14 cellular contexts compared by ENCODE assay signal in genomic region chr20:58424218-58424617, GRCh38. TPM values are rescaled to one million over a fixed set of nuclear protein-coding genes. Genes with fewer than 3 reads are reported as not detected.
A peak's percentile ranks its signal among the peaks of the same experiment; 100 is the strongest.
DNase-seq lines count a peak whose midpoint lies in the region; ATAC-seq and TF ChIP-seq lines count a peak whose summit lies in the region.
"Had no signal": no experiment of that assay in that cellular context is flagged by ENCODE, and none has a peak within 500 bp of the region (broad histone marks: within the 10 kb centered on the region; RNA-seq: fewer than 3 reads in every experiment).

No MANE protein-coding gene starts in this region.

- peak; percentile 38 for DNase-seq in H7
- DNase-seq in WTC11 (ENCODE audit: low spot score): no peak
- peak; percentile 29 for DNase-seq in iPS-NIHi7 (ENCODE audit: extremely low spot score)
- DNase-seq in type B pancreatic cell (ENCODE audit: extremely low spot score, unreplicated experiment): no peak
- DNase-seq in activated CD8-positive, alpha-beta memory T cell treated with anti-CD3 and anti-CD28 coated beads for 24 hours: no peak
- DNase-seq in suprapubic skin (ENCODE audit: low spot score in 2 of 2): no peak
- DNase-seq in prostate gland (ENCODE audit: low spot score): no peak
- DNase-seq: DMS 273 treated with DMSO at 0.1 percent for 48 hours, KG1, NCI-H1092, NCI-H1694 treated with DMSO at 0.1 percent for 48 hours, NCI-H446, NCI-H748 treated with DMSO at 0.1 percent for 48 hours, PC-3 had no signal

- TF ChIP-seq POLR2A in suprapubic skin (IDR thresholded peaks at IDR 0.05) (no peak), prostate gland (IDR thresholded peaks at IDR 0.05) (no peak)

- H3K36me3 Mint-ChIP-seq in WTC11: peaks cover 26% of the 10 kb centered on the region
- peaks cover 22% of the 10 kb centered on the region for H3K36me3 Mint-ChIP-seq in type B pancreatic cell

- peaks cover 39% of the 10 kb centered on the region for H3K4me1 Mint-ChIP-seq in WTC11
- H3K4me1 Mint-ChIP-seq in type B pancreatic cell (ENCODE audit: unreplicated experiment): peaks cover 15% of the 10 kb centered on the region

- no peaks in the 10 kb centered on the region for H3K4me1 ChIP-seq in suprapubic skin
- no peaks in the 10 kb centered on the region for H3K4me1 ChIP-seq in prostate gland (replicated peaks)

- TF ChIP-seq CTCF in WTC11 (IDR thresholded peaks at IDR 0.05) (no peak), type B pancreatic cell (conservative IDR thresholded peaks at IDR 0.05) (no peak), suprapubic skin (IDR thresholded peaks at IDR 0.05) (no peak), prostate gland (IDR thresholded peaks at IDR 0.05) (no peak)

- peak overlapping the region; percentile 71 for H3K27ac Mint-ChIP-seq in WTC11
- H3K27ac Mint-ChIP-seq in type B pancreatic cell: peak overlapping the region; percentile 46

- POLR2A ChIA-PET in WTC11 (lab: Charles Lee): no interaction called here

- no peak for TF ChIP-seq EP300 in suprapubic skin (IDR thresholded peaks at IDR 0.05)

- CTCF ChIA-PET in WTC11 (lab: Charles Lee): interaction anchor here (1.0 kb wide), 1 partner anchor 19 kb away, joined by 3 read pairs; no protein-coding TSS in a partner anchor

- peak; percentile 74 for ATAC-seq in WTC11
- ATAC-seq: PC-3 had no signal

- peaks cover 3% of the 10 kb centered on the region; the same call in 1 of the 2 replicates for H3K36me3 ChIP-seq in H7 (replicated peaks; ENCODE audit: control insufficient read depth, insufficient read depth, low read length)
- peaks cover 30% of the 10 kb centered on the region for H3K36me3 ChIP-seq in suprapubic skin
- no peaks in the 10 kb centered on the region for H3K36me3 ChIP-seq in prostate gland

- H3K27me3 Mint-ChIP-seq in WTC11 (ENCODE audit: low read depth) (no peaks in the 10 kb centered on the region), type B pancreatic cell (no peaks in the 10 kb centered on the region)

- H3K27ac ChIP-seq in suprapubic skin (no peak overlapping the region), prostate gland (no peak overlapping the region)

- WGBS in suprapubic skin: 89% methylated on average over 5 of the region's 5 CpGs
- WGBS in prostate gland: 70% methylated on average over 5 of the region's 5 CpGs

- no peaks in the 10 kb centered on the region for H3K27me3 ChIP-seq in H7 (ENCODE audit: control insufficient read depth, insufficient read depth, low read length)
- H3K27me3 ChIP-seq in suprapubic skin: no peaks in the 10 kb centered on the region
- H3K27me3 ChIP-seq in prostate gland (replicated peaks; ENCODE audit: insufficient read depth): no peaks in the 10 kb centered on the region

- intact Hi-C loops in prostate gland (cut with DNase I): no loop called here

- H3K4me3 Mint-ChIP-seq in WTC11: no peak overlapping the region
- H3K4me3 Mint-ChIP-seq in type B pancreatic cell: no peak overlapping the region

- H3K9me3 ChIP-seq in suprapubic skin (no peaks in the 10 kb centered on the region), prostate gland (no peaks in the 10 kb centered on the region)

- H3K9me3 Mint-ChIP-seq in WTC11: peaks cover 4% of the 10 kb centered on the region; the same call in 1 of the 2 replicates
- H3K9me3 Mint-ChIP-seq in type B pancreatic cell: no peaks in the 10 kb centered on the region

- H3K4me3 ChIP-seq in H7 (ENCODE audit: insufficient read depth, low read depth, low read length) (no peak overlapping the region), suprapubic skin (no peak overlapping the region), prostate gland (no peak overlapping the region)

TF ChIP-seq in WTC11, 78 proteins besides CTCF, POLR2A, EP300 and RAD21:
- TF ChIP-seq, protein P1, sequence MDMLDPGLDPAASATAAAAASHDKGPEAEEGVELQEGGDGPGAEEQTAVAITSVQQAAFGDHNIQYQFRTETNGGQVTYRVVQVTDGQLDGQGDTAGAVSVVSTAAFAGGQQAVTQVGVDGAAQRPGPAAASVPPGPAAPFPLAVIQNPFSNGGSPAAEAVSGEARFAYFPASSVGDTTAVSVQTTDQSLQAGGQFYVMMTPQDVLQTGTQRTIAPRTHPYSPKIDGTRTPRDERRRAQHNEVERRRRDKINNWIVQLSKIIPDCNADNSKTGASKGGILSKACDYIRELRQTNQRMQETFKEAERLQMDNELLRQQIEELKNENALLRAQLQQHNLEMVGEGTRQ (CRISPR knock-in tag; IDR thresholded peaks at IDR 0.05): peak; percentile 28; the same call in 1 of the 2 replicates
- TF ChIP-seq, protein P2, sequence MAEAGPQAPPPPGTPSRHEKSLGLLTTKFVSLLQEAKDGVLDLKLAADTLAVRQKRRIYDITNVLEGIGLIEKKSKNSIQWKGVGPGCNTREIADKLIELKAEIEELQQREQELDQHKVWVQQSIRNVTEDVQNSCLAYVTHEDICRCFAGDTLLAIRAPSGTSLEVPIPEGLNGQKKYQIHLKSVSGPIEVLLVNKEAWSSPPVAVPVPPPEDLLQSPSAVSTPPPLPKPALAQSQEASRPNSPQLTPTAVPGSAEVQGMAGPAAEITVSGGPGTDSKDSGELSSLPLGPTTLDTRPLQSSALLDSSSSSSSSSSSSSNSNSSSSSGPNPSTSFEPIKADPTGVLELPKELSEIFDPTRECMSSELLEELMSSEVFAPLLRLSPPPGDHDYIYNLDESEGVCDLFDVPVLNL (CRISPR knock-in tag; IDR thresholded peaks at IDR 0.05; ENCODE audit: borderline replicate concordance, low read depth): no peak

RNA-seq across cellular contexts. Expression of gene VAPB, which starts 35.2 kb away (rescaled TPM):
- total RNA-seq in H7 (2014; rRNA removed; shearing (Covaris generic)): 14.0 and 19.9 TPM in 2 replicates
- total RNA-seq in WTC11 (2021) (46.6 to 55.8 TPM (median 54.8 TPM) in 3 replicates), type B pancreatic cell (ENCODE audit: low replicate concordance) (58.9 and 62.6 TPM in 2 replicates), suprapubic skin (10 to 100 TPM; 10.9 to 20.4 (median 17.9) TPM), prostate gland (10 to 100 TPM; 14.2 to 21.1 TPM)

Comparison
In these comparisons a context has a peak if more than half of its experiments do, and no peak if none do; other contexts are left out.
1. DNase-seq: peak in H7 (single experiment) and iPS-NIHi7 (single experiment); none in WTC11 (single experiment), type B pancreatic cell (single experiment), activated CD8-positive, alpha-beta memory T cell treated with anti-CD3 and anti-CD28 coated beads for 24 hours (single experiment), suprapubic skin (0 of 2) and prostate gland (single experiment).